ENCODE assay signal across 13 cellular contexts in the genomic region with DNA sequence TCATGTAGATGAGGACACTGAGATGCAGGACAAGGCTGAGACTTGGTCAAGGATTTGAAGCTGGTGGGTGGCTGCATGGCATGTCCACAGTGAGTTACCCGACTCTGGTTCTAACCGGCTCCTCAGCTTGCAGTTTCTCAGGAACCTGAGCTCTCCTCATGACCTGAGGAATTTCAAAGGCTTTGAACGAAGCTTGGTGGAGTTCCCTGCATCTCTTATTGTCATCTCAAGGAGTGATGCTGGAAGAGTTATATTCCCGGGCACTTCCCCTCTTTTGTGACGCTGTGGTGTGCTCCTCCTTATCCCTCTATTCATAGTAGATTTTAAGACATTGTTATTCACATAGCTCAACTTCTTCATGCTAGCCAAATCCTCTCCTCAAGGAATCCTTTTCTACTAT.
DNase-seq lines count a peak whose midpoint lies in the region; TF ChIP-seq lines count a peak whose summit lies in the region.
"Had no signal": no experiment of that assay in that cellular context is flagged by ENCODE, and none has a peak within 500 bp of the region (broad histone marks: within the 10 kb centered on the region; RNA-seq: fewer than 3 reads in every experiment).

No MANE protein-coding gene starts in this region.

- DNase-seq in ELF-1 (ENCODE audit: low read depth, low spot score) (peak; percentile 7), hepatocyte (ENCODE audit: low spot score) (no peak), left kidney (ENCODE audit: low read depth, low spot score) (peak; percentile 5), testis (no peak), GM10266 (ENCODE audit: extremely low spot score) (no peak), AG08395 (ENCODE audit: low spot score) (no peak), DMS79 (lab: John Stamatoyannopoulos, UW) (no peak)
- DNase-seq: AML-193; CD4-positive, CD25-positive, alpha-beta regulatory T cell; KG1 had no signal

- no peaks in the 10 kb centered on the region for H4K20me1 ChIP-seq in hepatocyte (ENCODE audit: insufficient read depth, poor library complexity, severe bottlenecking)
- H4K20me1 ChIP-seq: BLaER1 treated with 17β-estradiol and CSF1 and Interleukin-3, amounts not matched to agents 10 nM and 100 nM had no signal

- no peak overlapping the region for H2AFZ ChIP-seq in hepatocyte

- H3K4me3 ChIP-seq in HUES64 (ENCODE audit: low read length) (no peak overlapping the region), hepatocyte (no peak overlapping the region), testis (no peak overlapping the region)
- H3K4me3 ChIP-seq: BLaER1 treated with 17β-estradiol and CSF1 and Interleukin-3, amounts not matched to agents 10 nM and 100 nM had no signal

- no peaks in the 10 kb centered on the region for H3K36me3 ChIP-seq in HUES64 (ENCODE audit: insufficient read depth, low read length)
- H3K36me3 ChIP-seq in hepatocyte (replicated peaks; ENCODE audit: insufficient read depth, low read depth): no peaks in the 10 kb centered on the region
- no peaks in the 10 kb centered on the region for H3K36me3 ChIP-seq in testis (ENCODE audit: low read depth, missing control alignments)
- H3K36me3 ChIP-seq: BLaER1 treated with 17β-estradiol and CSF1 and Interleukin-3, amounts not matched to agents 10 nM and 100 nM had no signal

- TF ChIP-seq CTCF in hepatocyte (IDR thresholded peaks at IDR 0.05; ENCODE audit: poor library complexity) (no peak), testis (IDR thresholded peaks at IDR 0.05) (no peak), GM10266 (IDR thresholded peaks at IDR 0.05; ENCODE audit: control insufficient read depth, insufficient read depth, low read depth, missing control alignments) (no peak)

- peak overlapping the region; percentile 70 for H3K27ac ChIP-seq in HUES64 (ENCODE audit: low read depth, low read length)
- peak overlapping the region; percentile 79 for H3K27ac ChIP-seq in hepatocyte
- no peak overlapping the region for H3K27ac ChIP-seq in testis
- H3K27ac ChIP-seq: 22Rv1; BLaER1 treated with 17β-estradiol and CSF1 and Interleukin-3, amounts not matched to agents 10 nM and 100 nM had no signal

- H3K4me2 ChIP-seq in hepatocyte: no peak overlapping the region
- H3K4me2 ChIP-seq: BLaER1 treated with 17β-estradiol and CSF1 and Interleukin-3, amounts not matched to agents 10 nM and 100 nM had no signal

- intact Hi-C loops in testis (cut with DNase I; ENCODE audit: low total_unique reads): no loop called here

- TF ChIP-seq POLR2A in testis (IDR thresholded peaks at IDR 0.05): no peak

- H3K9ac ChIP-seq in HUES64 (ENCODE audit: low read depth, low read length): no peak overlapping the region
- H3K9ac ChIP-seq: BLaER1 treated with 17β-estradiol and CSF1 and Interleukin-3, amounts not matched to agents 10 nM and 100 nM had no signal

- H3K9me2 ChIP-seq in hepatocyte (replicated peaks; ENCODE audit: insufficient read depth): no peaks in the 10 kb centered on the region

- H3K27me3 ChIP-seq in HUES64 (ENCODE audit: insufficient read depth, low read length): no peaks in the 10 kb centered on the region
- no peaks in the 10 kb centered on the region for H3K27me3 ChIP-seq in hepatocyte
- H3K27me3 ChIP-seq in testis: no peaks in the 10 kb centered on the region
- H3K27me3 ChIP-seq: BLaER1 treated with 17β-estradiol and CSF1 and Interleukin-3, amounts not matched to agents 10 nM and 100 nM had no signal

- no peaks in the 10 kb centered on the region for H3K79me2 ChIP-seq in hepatocyte

- peaks cover 10% of the 10 kb centered on the region for H3K4me1 ChIP-seq in HUES64 (ENCODE audit: insufficient read depth, low read length)
- peaks cover 5% of the 10 kb centered on the region for H3K4me1 ChIP-seq in hepatocyte (ENCODE audit: insufficient read depth)
- no peaks in the 10 kb centered on the region for H3K4me1 ChIP-seq in testis
- H3K4me1 ChIP-seq: BLaER1 treated with 17β-estradiol and CSF1 and Interleukin-3, amounts not matched to agents 10 nM and 100 nM had no signal

- 47% methylated on average over 5 of the region's 5 CpGs for WGBS in HUES64
- 84% methylated on average over 5 of the region's 5 CpGs for WGBS in hepatocyte (ENCODE audit: low lambda C conversion rate, missing lambda C conversion rate)
- WGBS in testis, 2 donors: 81 to 84% methylated on average over 5 of the region's 5 CpGs

- H3K9me3 ChIP-seq in HUES64 (ENCODE audit: insufficient read depth, low read depth, low read length): no peaks in the 10 kb centered on the region
- H3K9me3 ChIP-seq in hepatocyte (ENCODE audit: low read depth): no peaks in the 10 kb centered on the region
- no peaks in the 10 kb centered on the region for H3K9me3 ChIP-seq in testis
- H3K9me3 ChIP-seq: BLaER1 treated with 17β-estradiol and CSF1 and Interleukin-3, amounts not matched to agents 10 nM and 100 nM had no signal

Comparison
In these comparisons a context has a peak if more than half of its experiments do, and no peak if none do; other contexts are left out.
1. DNase-seq: peak in ELF-1 (single experiment) and left kidney (single experiment); none in hepatocyte (single experiment), testis (single experiment), GM10266 (single experiment), AG08395 (single experiment) and DMS79 (single experiment).
2. H3K27ac ChIP-seq: peak in HUES64 (single experiment) and hepatocyte (single experiment); none in testis (0 of 2).